Comparison of ENCODE assay signal across 17 cellular contexts in the genomic region with DNA sequence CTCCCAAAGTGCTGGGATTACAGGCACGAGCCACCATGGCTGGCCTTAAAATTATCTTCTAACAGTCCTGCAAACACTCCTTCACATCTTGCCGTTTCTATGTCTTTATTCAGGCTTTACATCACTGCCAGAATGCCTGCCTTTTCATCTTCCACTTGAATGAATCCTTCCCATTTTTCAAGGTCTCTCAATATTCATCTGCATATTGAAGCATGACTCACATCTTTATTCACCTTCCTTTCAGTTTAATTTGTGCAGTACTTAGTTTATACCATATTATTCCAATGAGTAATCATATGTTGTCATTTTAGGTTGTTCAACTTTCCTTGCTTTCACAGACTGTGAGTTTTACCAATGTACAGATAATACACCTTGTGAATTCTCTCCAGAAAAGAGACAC.
"Had no signal": no experiment of that assay in that cellular context is flagged by ENCODE, and none has a peak within 500 bp of the region (broad histone marks: within the 10 kb centered on the region; RNA-seq: fewer than 3 reads in every experiment).

No MANE protein-coding gene starts in this region.

- H3K27ac ChIP-seq: dorsolateral prefrontal cortex, epithelial cell of prostate, esophagus squamous epithelium had no signal

- H3K9me3 ChIP-seq: esophagus squamous epithelium had no signal

- H3K27me3 ChIP-seq: esophagus squamous epithelium had no signal

- DNase-seq: cortex of kidney; dorsolateral prefrontal cortex; effector CD8-positive, alpha-beta T cell; esophagus squamous epithelium; foreskin fibroblast; head of caudate nucleus; hippocampal formation; kidney glomerular epithelial cell; naive thymus-derived CD4-positive, alpha-beta T cell; nephron progenitor cell; posterior cingulate gyrus; right cardiac atrium; stimulated activated CD4-positive, alpha-beta T cell treated with anti-CD3 and anti-CD28 coated beads, Interleukin-2, amount 100 ng/mL, for 48 hours; stimulated activated naive CD4-positive, alpha-beta T cell treated with Interleukin-2 at 50 U/mL for 16 hours; trophoblast cell had no signal

- H3K4me3 ChIP-seq: dorsolateral prefrontal cortex, esophagus squamous epithelium, smooth muscle cell had no signal

- H3K4me1 ChIP-seq: esophagus squamous epithelium had no signal

- H3K36me3 ChIP-seq: esophagus squamous epithelium had no signal

- ATAC-seq: naive thymus-derived CD4-positive, alpha-beta T cell; right cardiac atrium had no signal
